Comparison of ENCODE assay signal across 26 cellular contexts in the genomic region with DNA sequence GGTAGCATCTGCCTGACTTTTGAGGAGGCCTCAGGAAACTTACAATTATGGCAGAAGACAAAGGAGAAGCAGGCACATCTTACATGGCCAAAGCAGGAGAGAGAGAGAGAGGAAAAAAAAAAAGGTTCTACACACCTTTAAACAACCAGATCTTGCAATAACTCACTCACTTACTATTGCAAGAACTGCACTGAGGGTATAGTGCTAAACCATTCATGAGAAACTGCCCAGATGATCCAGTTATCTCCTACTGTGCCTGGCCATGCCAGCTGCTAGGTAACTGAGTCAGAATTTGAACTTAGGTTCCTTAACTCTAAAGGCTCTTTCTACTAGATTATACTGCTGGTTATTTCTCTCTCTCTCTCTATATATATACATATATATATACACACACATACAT. TPM values are rescaled to one million over a fixed set of nuclear protein-coding genes. Genes with fewer than 3 reads are reported as not detected.
"Had no signal": no experiment of that assay in that cellular context is flagged by ENCODE, and none has a peak within 500 bp of the region (broad histone marks: within the 10 kb centered on the region; RNA-seq: fewer than 3 reads in every experiment).

No MANE protein-coding gene starts in this region.

- H3K4me1 Mint-ChIP-seq: activated B cell treated with CpG ODN at 0.5 μM for 24 hours had no signal

- H3K9me3 Mint-ChIP-seq: activated CD4-positive, alpha-beta T cell treated with anti-CD3 and anti-CD28 coated beads, Interleukin-2, amount 10 ng/mL, durations not matched to agents 24 days and 14 days; activated naive CD4-positive, alpha-beta T cell treated with anti-CD3 and anti-CD28 coated beads, Interleukin-2, amount 50 U/mL, for 24 hours had no signal

- H3K9me3 ChIP-seq: colonic mucosa, thyroid gland had no signal

- H3K4me3 ChIP-seq: colonic mucosa, esophagus squamous epithelium, right atrium auricular region, thyroid gland had no signal

- DNase-seq: activated B cell treated with CpG ODN at 0.5 μM for 24 hours; activated CD4-positive, alpha-beta T cell treated with anti-CD3 and anti-CD28 coated beads, Interleukin-2, amount 10 ng/mL, durations not matched to agents 24 days and 14 days; activated CD8-positive, alpha-beta memory T cell treated with anti-CD3 and anti-CD28 coated beads, Interleukin-2, amount 50 U/mL, for 4 hours; activated effector memory CD4-positive, alpha-beta T cell treated with anti-CD3 and anti-CD28 coated beads, Interleukin-2, amount 50 U/mL, for 16 hours; activated T-cell treated with anti-CD3 and anti-CD28 coated beads, Interleukin-2, amount 50 U/mL, for 48 hours; amniotic stem cell; central memory CD4-positive, alpha-beta T cell; colonic mucosa; esophagus squamous epithelium; hippocampal formation; stimulated activated CD4-positive, alpha-beta T cell treated with anti-CD3 and anti-CD28 coated beads, Interleukin-12 subunit alpha, Interleukin-12 subunit beta, amount 100 ng/mL, for 4 hours; stimulated activated CD4-positive, alpha-beta T cell treated with anti-CD3 and anti-CD28 coated beads, Interleukin-1b, Interleukin-23, amount 100 ng/mL, for 48 hours; stimulated activated CD8-positive, alpha-beta memory T cell treated with anti-CD3 and anti-CD28 coated beads, Interleukin-4, amount 100 ng/mL, for 48 hours; stimulated activated naive CD4-positive, alpha-beta T cell treated with Interleukin-2 at 50 U/mL for 16 hours; T-helper 9 cell; thyroid gland had no signal

- H3K27me3 Mint-ChIP-seq: activated CD4-positive, alpha-beta T cell treated with anti-CD3 and anti-CD28 coated beads, Interleukin-2, amount 10 ng/mL, durations not matched to agents 24 days and 14 days had no signal

- H3K27ac ChIP-seq: colonic mucosa, right atrium auricular region, thyroid gland had no signal

- H3K27ac Mint-ChIP-seq: activated B cell treated with CpG ODN at 0.5 μM for 24 hours; activated CD4-positive, alpha-beta T cell treated with anti-CD3 and anti-CD28 coated beads, Interleukin-2, amount 10 ng/mL, durations not matched to agents 24 days and 14 days had no signal

- ATAC-seq: left lobe of liver had no signal

- H3K36me3 Mint-ChIP-seq: activated naive CD4-positive, alpha-beta T cell treated with anti-CD3 and anti-CD28 coated beads, Interleukin-2, amount 50 U/mL, for 24 hours had no signal

- H3K27me3 ChIP-seq: colonic mucosa, right atrium auricular region, thyroid gland had no signal

- H3K36me3 ChIP-seq: colonic mucosa, esophagus squamous epithelium, right atrium auricular region, thyroid gland had no signal

- H3K4me1 ChIP-seq: right atrium auricular region, thyroid gland had no signal

- H3K4me3 Mint-ChIP-seq: activated B cell treated with CpG ODN at 0.5 μM for 24 hours; activated CD4-positive, alpha-beta T cell treated with anti-CD3 and anti-CD28 coated beads, Interleukin-2, amount 10 ng/mL, durations not matched to agents 24 days and 14 days; activated naive CD4-positive, alpha-beta T cell treated with anti-CD3 and anti-CD28 coated beads, Interleukin-2, amount 50 U/mL, for 24 hours had no signal

RNA-seq across cellular contexts. Expression of a gene that starts 7.3 kb away (rescaled TPM):
- total RNA-seq: activated B cell treated with CpG ODN at 0.5 μM for 24 hours; activated CD4-positive, alpha-beta T cell treated with anti-CD3 and anti-CD28 coated beads, Interleukin-2, amount 10 ng/mL, durations not matched to agents 24 days and 14 days; colonic mucosa; esophagus squamous epithelium; glomerular endothelial cell; lung microvascular endothelial cell; mononuclear cell; omental fat pad; posterior vena cava; right atrium auricular region; subcutaneous adipose tissue; thyroid gland; urinary bladder had no signal
